Comparison of ENCODE assay signal across 25 cellular contexts in the genomic region with DNA sequence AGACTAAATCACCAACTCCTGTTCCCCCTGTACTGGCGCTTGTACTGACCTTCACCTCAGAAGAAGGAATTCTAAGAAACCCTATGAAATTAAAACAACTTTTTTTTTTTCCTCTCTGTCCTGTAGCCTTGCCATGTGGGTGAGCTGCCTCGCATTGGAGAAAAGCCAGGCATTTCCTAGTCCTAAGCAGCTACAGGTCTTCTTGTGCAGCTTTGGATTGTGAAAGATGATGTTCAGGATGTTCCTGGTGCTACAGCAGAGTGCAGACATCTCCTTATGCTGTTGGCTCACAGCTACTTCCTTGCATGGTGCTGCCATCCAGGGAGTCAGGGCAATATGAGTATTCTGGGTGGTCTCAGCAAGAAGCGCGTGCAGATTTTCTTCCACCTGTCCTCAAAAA. TPM values are rescaled to one million over a fixed set of nuclear protein-coding genes. Genes with fewer than 3 reads are reported as not detected.
DNase-seq lines count a peak whose midpoint lies in the region; TF ChIP-seq lines count a peak whose summit lies in the region.
"Had no signal": no experiment of that assay in that cellular context is flagged by ENCODE, and none has a peak within 500 bp of the region (broad histone marks: within the 10 kb centered on the region; RNA-seq: fewer than 3 reads in every experiment).

No MANE protein-coding gene starts in this region.

- peaks cover 7 to 83% of the 10 kb centered on the region in 2 experiments for H3K36me3 ChIP-seq in mesenchymal stem cell (ENCODE audit: control insufficient read depth in 1 of 2, insufficient read depth in 2 of 2, low read depth in 1 of 2, low read length in 2 of 2)
- peaks cover 0 to 48% of the 10 kb centered on the region in 2 donors for H3K36me3 ChIP-seq in vagina
- H3K36me3 ChIP-seq in esophagus muscularis mucosa = peaks cover 0 to 52% (median 25%) of the 10 kb centered on the region in 4 donors
- H3K36me3 ChIP-seq: BE2C had no signal

- peaks cover 9% of the 10 kb centered on the region for H3K79me1 ChIP-seq in mesenchymal stem cell (replicated peaks; ENCODE audit: low read length, poor library complexity, severe bottlenecking)

- no peak overlapping the region for H2AK5ac ChIP-seq in mesenchymal stem cell (ENCODE audit: low read length, severe bottlenecking)

- no peak overlapping the region for H2BK5ac ChIP-seq in mesenchymal stem cell (ENCODE audit: low read depth, low read length, poor library complexity, severe bottlenecking)

- H2BK12ac ChIP-seq in mesenchymal stem cell (ENCODE audit: low read length in 2 of 2) = no peak overlapping the region

- no peak for TF ChIP-seq CTCF in vagina (IDR thresholded peaks at IDR 0.05)
- TF ChIP-seq CTCF in esophagus muscularis mucosa (IDR thresholded peaks at IDR 0.05) = no peak

- TF ChIP-seq POLR2A in vagina (IDR thresholded peaks at IDR 0.05) (no peak), esophagus muscularis mucosa (IDR thresholded peaks at IDR 0.05; ENCODE audit: low read depth) (no peak)

- H2BK15ac ChIP-seq in mesenchymal stem cell (ENCODE audit: low read depth, poor library complexity, severe bottlenecking) = no peak overlapping the region

- H3K18ac ChIP-seq in mesenchymal stem cell (ENCODE audit: low read depth in 1 of 2, low read length in 2 of 2) = no peak overlapping the region

- intact Hi-C loops in vagina (cut with DNase I) (no loop called here), esophagus muscularis mucosa (cut with DNase I) (no loop called here)

- no peak overlapping the region for H4K91ac ChIP-seq in mesenchymal stem cell (ENCODE audit: low read length)

- H3K27me3 ChIP-seq in mesenchymal stem cell (ENCODE audit: control insufficient read depth in 1 of 2, insufficient read depth in 1 of 2, low read length in 2 of 2) (no peaks in the 10 kb centered on the region), vagina (no peaks in the 10 kb centered on the region), esophagus muscularis mucosa (no peaks in the 10 kb centered on the region)
- H3K27me3 ChIP-seq: BE2C, gastrocnemius medialis, hepatocyte, transverse colon had no signal

- DNase-seq in DMS 273 (lab: John Stamatoyannopoulos, UW; ENCODE audit: unreplicated experiment) (peak; percentile 75), NCI-H226 (peak; percentile 46), fibroblast of gingiva (ENCODE audit: low read depth) (peak; percentile 20), mesenchymal stem cell (no peak), NCI-H1092 treated with DMSO at 0.1 percent for 48 hours (lab: John Stamatoyannopoulos, UW) (no peak), vagina (ENCODE audit: extremely low spot score in 2 of 2) (no peak), iPS-NIHi7 (ENCODE audit: extremely low spot score) (no peak), esophagus muscularis mucosa (ENCODE audit: extremely low spot score) (no peak)
- DNase-seq: activated CD4-positive, alpha-beta T cell treated with anti-CD3 and anti-CD28 coated beads, Interleukin-2, amount 50 U/mL, for 1 hour; activated CD4-positive, CD25-positive, alpha-beta regulatory T cell; activated effector memory CD4-positive, alpha-beta T cell treated with Interleukin-2 at 50 U/mL for 16 hours; activated T-cell treated with anti-CD3 and anti-CD28 coated beads, Interleukin-2, amount 50 U/mL, for 1 hour; BE2C; CD8-positive, alpha-beta T cell; central memory CD4-positive, alpha-beta T cell; endodermal cell; H9; Kasumi-1; NCI-H1436; NCI-H82; stimulated activated CD4-positive, alpha-beta T cell treated with anti-CD3 and anti-CD28 coated beads, Interleukin-12 subunit alpha, Interleukin-12 subunit beta, amount 100 ng/mL, for 4 hours; stimulated activated CD4-positive, alpha-beta T cell treated with anti-CD3 and anti-CD28 coated beads, Interleukin-4, amount 100 ng/mL, for 1 hour; transverse colon had no signal

- H3K9ac ChIP-seq in mesenchymal stem cell (ENCODE audit: low read length) = no peak overlapping the region

- H3K4me3 ChIP-seq in mesenchymal stem cell (ENCODE audit: insufficient read depth in 1 of 2, low read depth in 1 of 2, low read length in 2 of 2) = no peak overlapping the region
- no peak overlapping the region for H3K4me3 ChIP-seq in vagina
- H3K4me3 ChIP-seq in esophagus muscularis mucosa = no peak overlapping the region
- H3K4me3 ChIP-seq: gastrocnemius medialis, hepatocyte, transverse colon had no signal

- no peak overlapping the region for H3K23ac ChIP-seq in mesenchymal stem cell (ENCODE audit: low read length in 2 of 2)

- no peak overlapping the region for H3K4me2 ChIP-seq in mesenchymal stem cell (ENCODE audit: low read length, poor library complexity, severe bottlenecking)
- H3K4me2 ChIP-seq: hepatocyte had no signal

- peak overlapping the region; percentile 55 for H4K8ac ChIP-seq in mesenchymal stem cell (ENCODE audit: low read length)

- 97% methylated on average over 4 of the region's 4 CpGs for WGBS in mesenchymal stem cell
- 93% methylated on average over 4 of the region's 4 CpGs for WGBS in esophagus muscularis mucosa

- no peak overlapping the region for H2AFZ ChIP-seq in mesenchymal stem cell (ENCODE audit: low read depth, low read length)
- H2AFZ ChIP-seq: hepatocyte had no signal

- H2BK120ac ChIP-seq in mesenchymal stem cell (ENCODE audit: low read depth, low read length) = no peak overlapping the region

- H3K27ac ChIP-seq in mesenchymal stem cell (ENCODE audit: low read length, poor library complexity, severe bottlenecking) (no peak overlapping the region), vagina (no peak overlapping the region), esophagus muscularis mucosa (replicated peaks in 1 of 4) (no peak overlapping the region)
- H3K27ac ChIP-seq: hepatocyte, transverse colon had no signal

- no peak for TF ChIP-seq EP300 in esophagus muscularis mucosa (IDR thresholded peaks at IDR 0.05)

- H3K9me3 ChIP-seq in mesenchymal stem cell (ENCODE audit: control insufficient read depth, low read length) (no peaks in the 10 kb centered on the region), vagina (no peaks in the 10 kb centered on the region), esophagus muscularis mucosa (no peaks in the 10 kb centered on the region)
- H3K9me3 ChIP-seq: BE2C, gastrocnemius medialis, transverse colon had no signal

- peak overlapping the region in 1 of 2 experiments; percentile 24 for H3K4ac ChIP-seq in mesenchymal stem cell (ENCODE audit: low read depth in 1 of 2, low read length in 2 of 2)

- no peak overlapping the region for H3K14ac ChIP-seq in mesenchymal stem cell (ENCODE audit: low read length in 2 of 2)

- H3K4me1 ChIP-seq in mesenchymal stem cell (ENCODE audit: control insufficient read depth, insufficient read depth, low read depth, low read length) (no peaks in the 10 kb centered on the region), vagina (peaks cover 16% of the 10 kb centered on the region), esophagus muscularis mucosa (peaks cover 23 to 36% (median 32%) of the 10 kb centered on the region in 4 donors)
- H3K4me1 ChIP-seq: BE2C had no signal

RNA-seq across cellular contexts. Expression of gene PIK3C3, which starts 11.9 kb away (rescaled TPM):
- polyA plus RNA-seq in mesenchymal stem cell (2013, experiment 1 of 2) = 32.1 TPM
- polyA plus RNA-seq in mesenchymal stem cell (2013, experiment 2 of 2) = 34.8 TPM
- total RNA-seq in vagina (24.1 TPM), esophagus muscularis mucosa (10 to 100 TPM; 24.3 to 39.1 (median 28.8) TPM)

Comparison
In these comparisons a context has a peak if more than half of its experiments do, and no peak if none do; other contexts are left out.
1. DNase-seq: peak in DMS 273 (single experiment), NCI-H226 (single experiment) and fibroblast of gingiva (single experiment); none in mesenchymal stem cell (single experiment), NCI-H1092 treated with DMSO at 0.1 percent for 48 hours (single experiment), vagina (0 of 2), iPS-NIHi7 (single experiment) and esophagus muscularis mucosa (single experiment).